In the genomic region with DNA sequence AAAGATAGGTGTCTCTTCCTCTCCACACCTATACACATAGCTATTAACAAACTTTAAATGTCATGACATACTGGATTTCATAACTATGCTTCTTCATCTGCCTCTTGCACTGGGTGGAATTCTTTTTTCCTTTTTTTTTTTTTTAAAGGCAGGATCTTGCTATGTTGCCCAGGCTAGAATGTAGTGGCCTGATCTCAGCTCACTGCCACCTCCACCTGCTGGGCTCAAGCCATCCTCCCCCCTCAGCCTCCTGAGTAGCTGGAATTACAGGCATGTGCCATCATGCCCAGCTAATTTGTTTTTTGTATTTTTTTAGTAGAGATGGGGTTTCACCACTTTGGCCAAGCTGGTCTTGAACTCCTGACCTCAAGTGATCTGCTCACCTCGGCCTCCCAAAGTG, we compare ENCODE assay signal across 33 cellular contexts. TPM values are rescaled to one million over a fixed set of nuclear protein-coding genes. Genes with fewer than 3 reads are reported as not detected.
"Had no signal": no experiment of that assay in that cellular context is flagged by ENCODE, and none has a peak within 500 bp of the region (broad histone marks: within the 10 kb centered on the region; RNA-seq: fewer than 3 reads in every experiment).

No MANE protein-coding gene starts in this region.

- H3K27ac ChIP-seq: colonic mucosa, esophagus muscularis mucosa, foreskin keratinocyte, gastroesophageal sphincter, heart right ventricle, left lung, prostate gland, right atrium auricular region, sigmoid colon, stomach, thyroid gland, vagina had no signal

- ATAC-seq: foreskin keratinocyte; gastroesophageal sphincter; heart right ventricle; left cardiac atrium; left lung; naive thymus-derived CD4-positive, alpha-beta T cell; stimulated activated effector memory CD8-positive, alpha-beta T cell treated with anti-CD3 and anti-CD28 coated beads, Interleukin-12 subunit alpha, Interleukin-12 subunit beta, amount 100 ng/mL, for 72 hours had no signal

- H3K36me3 ChIP-seq: colonic mucosa, prostate gland, thyroid gland had no signal

- H3K4me3 ChIP-seq: colonic mucosa, esophagus muscularis mucosa, gastroesophageal sphincter, heart right ventricle, left lung, prostate gland, right atrium auricular region, sigmoid colon, stomach, thyroid gland, vagina had no signal

- H3K9me3 ChIP-seq: colonic mucosa, esophagus muscularis mucosa, gastroesophageal sphincter, heart right ventricle, left lung, prostate gland, right atrium auricular region, sigmoid colon, stomach, thyroid gland, vagina had no signal

- DNase-seq: colonic mucosa; effector CD8-positive, alpha-beta T cell; endodermal cell; foreskin keratinocyte; heart right ventricle; hippocampal formation; left cardiac atrium; left lung; mesendoderm; midbrain; naive thymus-derived CD4-positive, alpha-beta T cell; nephron progenitor cell; nucleus accumbens; sigmoid colon; stimulated activated CD4-positive, alpha-beta T cell treated with anti-CD3 and anti-CD28 coated beads, Interleukin-2, amount 100 ng/mL, for 24 hours; stimulated activated CD4-positive, alpha-beta T cell treated with anti-CD3 and anti-CD28 coated beads, Interleukin-4, amount 100 ng/mL, for 24 hours; stimulated activated naive CD4-positive, alpha-beta T cell treated with Interleukin-2 at 50 U/mL for 16 hours; stomach; thyroid gland; trophoblast cell had no signal

- FAIRE-seq: endothelial cell of umbilical vein, islet of Langerhans had no signal

- H3K4me1 ChIP-seq: foreskin keratinocyte, prostate gland had no signal

- H3K27me3 ChIP-seq: colonic mucosa, esophagus muscularis mucosa, foreskin keratinocyte, gastroesophageal sphincter, heart right ventricle, left lung, right atrium auricular region, sigmoid colon, stomach, thyroid gland, vagina had no signal

RNA-seq across cellular contexts. Expression of gene CD27, which starts 43.5 kb away (rescaled TPM):
- total RNA-seq: endothelial cell of umbilical vein, epithelial cell of proximal tubule, foreskin keratinocyte, kidney epithelial cell, lung microvascular endothelial cell, osteocyte, skeletal muscle tissue had no signal
- polyA plus RNA-seq: endothelial cell of umbilical vein, foreskin keratinocyte had no signal
